2 cellular contexts compared by ENCODE assay signal in the genomic region with DNA sequence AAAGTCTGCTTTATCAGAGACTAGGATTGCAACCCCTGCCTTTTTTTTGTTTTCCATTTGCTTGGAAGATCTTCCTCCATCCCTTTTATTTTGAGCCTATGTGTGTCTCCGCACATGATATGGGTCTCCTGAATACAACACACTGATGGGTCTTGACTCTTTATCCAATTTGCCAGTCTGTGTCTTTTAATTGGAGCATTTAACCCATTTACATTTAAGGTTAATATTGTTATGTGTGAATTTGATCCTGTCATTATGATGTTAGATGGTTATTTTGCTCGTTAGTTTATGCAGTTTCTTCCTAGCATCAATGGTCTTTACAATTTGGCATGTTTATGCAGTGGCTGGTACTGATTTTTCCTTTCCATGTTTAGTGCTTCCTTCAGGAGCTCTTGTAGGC.
A peak's percentile ranks its signal among the peaks of the same experiment; 100 is the strongest.
DNase-seq lines count a peak whose midpoint lies in the region; ATAC-seq, FAIRE-seq and TF ChIP-seq lines count a peak whose summit lies in the region.
"Not testable (repeated sequence)": the region's sequence is repeated elsewhere in the genome, so short reads cannot be mapped to it uniquely, and the experiment has no call there.

No MANE protein-coding gene starts in this region.

- H3K27me3 ChIP-seq in K562 (ENCODE audit: control insufficient read depth in 2 of 2, insufficient read depth in 2 of 2, low read length in 2 of 2) = peaks cover 0 to 22% of the 10 kb centered on the region in 2 experiments; a peak in 2 of 5 replicates

- not testable (repeated sequence) for H2AFZ ChIP-seq in K562 (ENCODE audit: low read depth, low read length)

- TF ChIP-seq RAD21 in K562 (CRISPR knock-in tag; conservative IDR thresholded peaks at IDR 0.05 in 1 of 2, IDR thresholded peaks at IDR 0.05 in 1 of 2) = not testable (repeated sequence)

- not testable (repeated sequence) for H3K9ac ChIP-seq in K562 (ENCODE audit: insufficient read depth in 1 of 2, low read depth in 2 of 2, low read length in 2 of 2)

- WGBS in K562 (ENCODE audit: insufficient coverage, low coverage, missing lambda C conversion rate) = 0% methylated on average over 2 of the region's 2 CpGs

- peak overlapping the region; percentile 94 for H3K27ac ChIP-seq in VCaP
- not testable (repeated sequence) for H3K27ac ChIP-seq in K562 (ENCODE audit: extremely low read depth, low read depth, low read length)

- TF ChIP-seq CTCF in VCaP (conservative IDR thresholded peaks at IDR 0.05); K562 (IDR thresholded peaks at IDR 0.05 in 2 of 3, conservative IDR thresholded peaks at IDR 0.05 in 1 of 3; ENCODE audit: insufficient read depth in 2 of 3, low read depth in 1 of 3, low read length in 3 of 3): not testable (repeated sequence)

- CTCF ChIA-PET in K562 (lab: Yijun Ruan, JAX; ENCODE audit: low intra/inter-chr PET ratio) = not testable (repeated sequence)

- POLR2A ChIA-PET in K562 (lab: Yijun Ruan, JAX) = not testable (repeated sequence)

- not testable (repeated sequence) for H3K79me2 ChIP-seq in K562 (ENCODE audit: control insufficient read depth, insufficient read depth, low read length)

- not testable (repeated sequence) for TF ChIP-seq EP300 in K562 (IDR thresholded peaks at IDR 0.05; ENCODE audit: low read length)

- TF ChIP-seq POLR2A in K562 (conservative IDR thresholded peaks at IDR 0.05) = not testable (repeated sequence)

- DNase-seq in K562 (ENCODE audit: extremely low read depth in 1 of 4, low spot score in 3 of 4) = not testable (repeated sequence)

- not testable (repeated sequence) for H3K9me1 ChIP-seq in K562 (ENCODE audit: control insufficient read depth, insufficient read depth, low read length)

- BruUV-seq in K562 (replicated peaks; lab: Mats Ljungman, UMichigan) = not testable (repeated sequence)

- in situ Hi-C loops in K562 (cut with MboI) = not testable (repeated sequence)

- intact Hi-C loops in K562 (cut with micrococcal nuclease) = not testable (repeated sequence)

- H3K4me3 ChIP-seq in K562 = not testable (repeated sequence)

- H3K4me2 ChIP-seq in K562 (ENCODE audit: insufficient read depth, low read length) = not testable (repeated sequence)

- H3K36me3 ChIP-seq in K562 (ENCODE audit: control insufficient read depth, insufficient read depth, low read length) = not testable (repeated sequence)

- FAIRE-seq in K562 (lab: Jason Lieb, UNC) = not testable (repeated sequence)

- not testable (repeated sequence) for H3K9me3 ChIP-seq in K562 (replicated peaks; ENCODE audit: control insufficient read depth, insufficient read depth, low read depth, low read length)

- ATAC-seq in K562 = not testable (repeated sequence)

- not testable (repeated sequence) for H4K20me1 ChIP-seq in K562 (replicated peaks; ENCODE audit: control insufficient read depth, insufficient read depth, low read length)

- H3K4me1 ChIP-seq in K562 (replicated peaks in 1 of 2; ENCODE audit: control insufficient read depth in 2 of 2, insufficient read depth in 2 of 2, low read length in 2 of 2) = not testable (repeated sequence)

TF ChIP-seq in K562, 482 proteins besides CTCF, POLR2A, EP300 and RAD21:
- TF ChIP-seq ZNF507 (tag; conservative IDR thresholded peaks at IDR 0.05) = peak; percentile 91
TF ChIP-seq in K562: peak in this region for 1; not testable (repeated sequence) for 481.
